Comparison of ENCODE assay signal across 1 cellular context in genomic region chr18:22579271-22579670, GRCh38.
TF ChIP-seq lines count a peak whose summit lies in the region.

No MANE protein-coding gene starts in this region.

TF ChIP-seq in GM23338, 12 proteins besides CTCF, POLR2A, EP300 and RAD21 (continued from another document):
- TF ChIP-seq, protein P1, sequence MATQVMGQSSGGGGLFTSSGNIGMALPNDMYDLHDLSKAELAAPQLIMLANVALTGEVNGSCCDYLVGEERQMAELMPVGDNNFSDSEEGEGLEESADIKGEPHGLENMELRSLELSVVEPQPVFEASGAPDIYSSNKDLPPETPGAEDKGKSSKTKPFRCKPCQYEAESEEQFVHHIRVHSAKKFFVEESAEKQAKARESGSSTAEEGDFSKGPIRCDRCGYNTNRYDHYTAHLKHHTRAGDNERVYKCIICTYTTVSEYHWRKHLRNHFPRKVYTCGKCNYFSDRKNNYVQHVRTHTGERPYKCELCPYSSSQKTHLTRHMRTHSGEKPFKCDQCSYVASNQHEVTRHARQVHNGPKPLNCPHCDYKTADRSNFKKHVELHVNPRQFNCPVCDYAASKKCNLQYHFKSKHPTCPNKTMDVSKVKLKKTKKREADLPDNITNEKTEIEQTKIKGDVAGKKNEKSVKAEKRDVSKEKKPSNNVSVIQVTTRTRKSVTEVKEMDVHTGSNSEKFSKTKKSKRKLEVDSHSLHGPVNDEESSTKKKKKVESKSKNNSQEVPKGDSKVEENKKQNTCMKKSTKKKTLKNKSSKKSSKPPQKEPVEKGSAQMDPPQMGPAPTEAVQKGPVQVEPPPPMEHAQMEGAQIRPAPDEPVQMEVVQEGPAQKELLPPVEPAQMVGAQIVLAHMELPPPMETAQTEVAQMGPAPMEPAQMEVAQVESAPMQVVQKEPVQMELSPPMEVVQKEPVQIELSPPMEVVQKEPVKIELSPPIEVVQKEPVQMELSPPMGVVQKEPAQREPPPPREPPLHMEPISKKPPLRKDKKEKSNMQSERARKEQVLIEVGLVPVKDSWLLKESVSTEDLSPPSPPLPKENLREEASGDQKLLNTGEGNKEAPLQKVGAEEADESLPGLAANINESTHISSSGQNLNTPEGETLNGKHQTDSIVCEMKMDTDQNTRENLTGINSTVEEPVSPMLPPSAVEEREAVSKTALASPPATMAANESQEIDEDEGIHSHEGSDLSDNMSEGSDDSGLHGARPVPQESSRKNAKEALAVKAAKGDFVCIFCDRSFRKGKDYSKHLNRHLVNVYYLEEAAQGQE (IDR thresholded peaks at IDR 0.05; ENCODE audit: unreplicated experiment), result no peak
- no peak for TF ChIP-seq CREB1 (CRISPR knock-in tag; IDR thresholded peaks at IDR 0.05; ENCODE audit: low read depth)
- no peak for TF ChIP-seq EZH2 (IDR thresholded peaks at IDR 0.05; ENCODE audit: low read depth, unreplicated experiment)
- TF ChIP-seq, protein P2, sequence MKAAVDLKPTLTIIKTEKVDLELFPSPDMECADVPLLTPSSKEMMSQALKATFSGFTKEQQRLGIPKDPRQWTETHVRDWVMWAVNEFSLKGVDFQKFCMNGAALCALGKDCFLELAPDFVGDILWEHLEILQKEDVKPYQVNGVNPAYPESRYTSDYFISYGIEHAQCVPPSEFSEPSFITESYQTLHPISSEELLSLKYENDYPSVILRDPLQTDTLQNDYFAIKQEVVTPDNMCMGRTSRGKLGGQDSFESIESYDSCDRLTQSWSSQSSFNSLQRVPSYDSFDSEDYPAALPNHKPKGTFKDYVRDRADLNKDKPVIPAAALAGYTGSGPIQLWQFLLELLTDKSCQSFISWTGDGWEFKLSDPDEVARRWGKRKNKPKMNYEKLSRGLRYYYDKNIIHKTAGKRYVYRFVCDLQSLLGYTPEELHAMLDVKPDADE (IDR thresholded peaks at IDR 0.05), result no peak
- no peak for TF ChIP-seq JUNB (IDR thresholded peaks at IDR 0.05; ENCODE audit: unreplicated experiment)
TF ChIP-seq in GM23338: peak in this region for 0.
